Comparison of ENCODE assay signal across 11 cellular contexts in the genomic region with DNA sequence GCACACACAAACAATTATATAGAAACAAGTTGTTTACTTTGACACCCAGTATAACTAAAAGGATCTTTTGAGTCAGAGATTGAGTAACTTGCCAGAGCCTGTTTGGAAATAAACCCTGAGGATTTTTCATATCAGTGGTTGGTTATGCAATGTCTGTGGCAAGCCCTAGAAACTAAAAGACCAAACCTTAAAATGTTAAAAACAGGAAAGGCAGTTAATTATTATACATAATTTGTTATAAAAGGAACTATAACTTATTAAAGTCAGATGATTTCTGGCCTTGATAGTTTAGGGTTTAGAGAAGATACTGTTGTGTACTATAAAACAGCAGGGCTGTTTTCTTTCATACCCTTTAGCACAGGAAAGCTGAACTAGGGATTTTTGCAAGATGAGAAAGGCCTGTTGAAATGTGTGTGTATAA. TPM values are rescaled to one million over a fixed set of nuclear protein-coding genes. Genes with fewer than 3 reads are reported as not detected.
DNase-seq lines count a peak whose midpoint lies in the region; ATAC-seq and TF ChIP-seq lines count a peak whose summit lies in the region.
"Had no signal": no experiment of that assay in that cellular context is flagged by ENCODE, and none has a peak within 500 bp of the region (broad histone marks: within the 10 kb centered on the region; RNA-seq: fewer than 3 reads in every experiment).

No MANE protein-coding gene starts in this region.

- no peak overlapping the region for H3K27ac Mint-ChIP-seq in activated naive CD8-positive, alpha-beta T cell treated with anti-CD3 and anti-CD28 coated beads, Interleukin-2, amount 50 U/mL, for 24 hours
- H3K27ac Mint-ChIP-seq: endodermal cell had no signal

- no peak overlapping the region for H3K4me3 Mint-ChIP-seq in activated naive CD8-positive, alpha-beta T cell treated with anti-CD3 and anti-CD28 coated beads, Interleukin-2, amount 50 U/mL, for 24 hours
- H3K4me3 Mint-ChIP-seq: endodermal cell had no signal

- H3K4me1 Mint-ChIP-seq in activated naive CD8-positive, alpha-beta T cell treated with anti-CD3 and anti-CD28 coated beads, Interleukin-2, amount 50 U/mL, for 24 hours, result no peaks in the 10 kb centered on the region
- H3K4me1 Mint-ChIP-seq: endodermal cell had no signal

- peak; percentile 66 for ATAC-seq in foreskin keratinocyte
- no peak for ATAC-seq in activated naive CD8-positive, alpha-beta T cell treated with anti-CD3 and anti-CD28 coated beads, Interleukin-2, amount 50 U/mL, for 24 hours
- no peak for ATAC-seq in HG03025 (IDR thresholded peaks at IDR 0.05; ENCODE audit: low FRiP score, unreplicated experiment)

- peaks cover 19% of the 10 kb centered on the region for H3K36me3 Mint-ChIP-seq in activated naive CD8-positive, alpha-beta T cell treated with anti-CD3 and anti-CD28 coated beads, Interleukin-2, amount 50 U/mL, for 24 hours (ENCODE audit: low read depth)

- peak overlapping the region in 1 of 3 donors; percentile 38 for H3K9ac ChIP-seq in skeletal muscle tissue (ENCODE audit: low read depth in 1 of 3, low read length in 3 of 3)

- no peaks in the 10 kb centered on the region for H3K9me3 ChIP-seq in skeletal muscle tissue (ENCODE audit: control insufficient read depth in 3 of 3, low read length in 3 of 3)

- H3K27ac ChIP-seq in VCaP, result peak overlapping the region; percentile 38
- peak overlapping the region; percentile 29 for H3K27ac ChIP-seq in foreskin keratinocyte
- peak overlapping the region; percentile 47 for H3K27ac ChIP-seq in skeletal muscle tissue (ENCODE audit: low read depth, low read length)

- H3K9me3 Mint-ChIP-seq in activated naive CD8-positive, alpha-beta T cell treated with anti-CD3 and anti-CD28 coated beads, Interleukin-2, amount 50 U/mL, for 24 hours, result no peaks in the 10 kb centered on the region

- H3K27me3 ChIP-seq in foreskin keratinocyte (no peaks in the 10 kb centered on the region), skeletal muscle tissue (ENCODE audit: control insufficient read depth in 3 of 3, insufficient read depth in 3 of 3, low read length in 3 of 3) (no peaks in the 10 kb centered on the region)

- no peaks in the 10 kb centered on the region for H3K27me3 Mint-ChIP-seq in activated naive CD8-positive, alpha-beta T cell treated with anti-CD3 and anti-CD28 coated beads, Interleukin-2, amount 50 U/mL, for 24 hours

- H3K36me3 ChIP-seq in skeletal muscle tissue (ENCODE audit: control insufficient read depth in 3 of 3, insufficient read depth in 3 of 3, low read length in 3 of 3), result peaks cover 0 to 9% (median 5%) of the 10 kb centered on the region in 3 donors

- DNase-seq in H4 (ENCODE audit: low spot score) (peak; percentile 38), foreskin keratinocyte (peak; percentile 46 to 76), NCI-H2107 treated with DMSO at 0.1 percent for 48 hours (lab: John Stamatoyannopoulos, UW; ENCODE audit: unreplicated experiment) (no peak), NCI-H345 treated with DMSO at 0.1 percent for 48 hours (lab: John Stamatoyannopoulos, UW; ENCODE audit: unreplicated experiment) (no peak)
- DNase-seq in activated naive CD8-positive, alpha-beta T cell treated with anti-CD3 and anti-CD28 coated beads, Interleukin-2, amount 50 U/mL, for 24 hours, result no peak
- DNase-seq: endodermal cell, MM.1S, posterior cingulate gyrus had no signal

- TF ChIP-seq CTCF in VCaP (conservative IDR thresholded peaks at IDR 0.05) (no peak), foreskin keratinocyte (conservative IDR thresholded peaks at IDR 0.05) (no peak)

- H3K4me3 ChIP-seq in skeletal muscle tissue (ENCODE audit: low read length in 3 of 3), result no peak overlapping the region

- H3K4me1 ChIP-seq in foreskin keratinocyte (peaks cover 4% of the 10 kb centered on the region), skeletal muscle tissue (ENCODE audit: control insufficient read depth in 3 of 3, insufficient read depth in 3 of 3, low read length in 3 of 3) (peaks cover 2 to 3% (median 3%) of the 10 kb centered on the region in 3 donors)

RNA-seq across cellular contexts. Expression of gene PSEN1, which starts 44.1 kb away (rescaled TPM):
- total RNA-seq in H4 (2014; rRNA removed; shearing (Covaris generic)), result 26.3 and 38.8 TPM in 2 replicates
- 30.8 and 35.4 TPM in 2 replicates for total RNA-seq in foreskin keratinocyte
- 19.2 and 20.1 TPM in 2 replicates for polyA plus RNA-seq in foreskin keratinocyte
- 35.0 TPM for total RNA-seq in skeletal muscle tissue

RNA-seq across cellular contexts. Expression of gene PAPLN, which starts 56.9 kb away (rescaled TPM):
- total RNA-seq in H4 (2014; rRNA removed; shearing (Covaris generic)), result not detected in 2 replicates
- total RNA-seq in foreskin keratinocyte, result 2.0 and 3.9 TPM in 2 replicates
- 1.2 and 2.3 TPM in 2 replicates for polyA plus RNA-seq in foreskin keratinocyte
- 1.6 TPM for total RNA-seq in skeletal muscle tissue

Comparison
In these comparisons a context has a peak if more than half of its experiments do, and no peak if none do; other contexts are left out.
1. DNase-seq: peak in H4 (single experiment) and foreskin keratinocyte (2 of 2); none in NCI-H2107 treated with DMSO at 0.1 percent for 48 hours (single experiment), activated naive CD8-positive, alpha-beta T cell treated with anti-CD3 and anti-CD28 coated beads, Interleukin-2, amount 50 U/mL, for 24 hours (single experiment) and NCI-H345 treated with DMSO at 0.1 percent for 48 hours (single experiment).
2. Peak in every context shown above with its lines, with median percentiles within 50 percentile points of each other: H3K27ac ChIP-seq.